Comparison of ENCODE assay signal across 22 cellular contexts in the genomic region with DNA sequence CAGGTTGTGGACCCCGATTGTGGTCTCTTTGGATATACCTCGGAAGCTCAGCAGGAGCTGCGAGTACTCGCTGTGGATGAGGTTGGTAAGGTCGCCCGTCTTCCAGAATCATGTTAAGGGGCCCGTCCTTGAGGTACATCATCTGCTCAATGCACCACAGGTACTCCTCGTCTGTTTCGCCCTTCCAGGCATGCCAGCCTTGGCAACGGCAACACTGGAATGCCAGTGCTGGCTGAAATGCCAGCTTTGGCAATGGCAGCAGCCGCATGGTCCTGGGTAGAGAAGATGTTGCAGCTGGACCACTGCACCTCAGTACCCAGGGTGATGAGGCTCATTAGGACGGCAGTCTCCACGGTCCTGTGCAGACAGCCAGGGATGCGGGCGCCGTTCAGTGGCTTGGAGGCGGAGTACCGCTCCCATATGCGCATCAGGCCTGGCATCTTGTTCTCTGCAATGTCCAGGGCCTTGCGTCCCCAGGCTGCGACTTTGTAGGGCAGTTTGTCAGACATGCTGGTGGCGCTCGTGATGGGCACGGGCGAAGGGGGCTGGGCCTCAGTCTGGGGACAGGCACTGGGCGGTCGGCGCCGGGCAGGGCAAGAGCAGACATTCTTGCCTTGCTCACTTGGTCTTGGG.
DNase-seq lines count a peak whose midpoint lies in the region; ATAC-seq, FAIRE-seq and TF ChIP-seq lines count a peak whose summit lies in the region.
"Had no signal": no experiment of that assay in that cellular context is flagged by ENCODE, and none has a peak within 500 bp of the region (broad histone marks: within the 10 kb centered on the region; RNA-seq: fewer than 3 reads in every experiment).

No MANE protein-coding gene starts in this region.

- H3K9me3 ChIP-seq in RWPE2 (ENCODE audit: severe bottlenecking) (no peaks in the 10 kb centered on the region), kidney (ENCODE audit: control insufficient read depth in 1 of 2, low read length in 2 of 2) (no peaks in the 10 kb centered on the region), aorta (ENCODE audit: control insufficient read depth, low read length) (no peaks in the 10 kb centered on the region)
- H3K9me3 ChIP-seq: A549 had no signal

- no peaks in the 10 kb centered on the region for H3K9me3 Mint-ChIP-seq in stimulated activated memory B cell treated with anti-CD40 and anti-IgM and Interleukin-4, amounts not matched to agents 10 μg/mL and 1 μg/mL and 100 μg/mL, for 72 hours

- H3K27ac ChIP-seq in RWPE2 (ENCODE audit: poor library complexity, severe bottlenecking): no peak overlapping the region
- no peak overlapping the region for H3K27ac ChIP-seq in kidney (ENCODE audit: low read depth in 2 of 2, low read length in 2 of 2)
- H3K27ac ChIP-seq in aorta (ENCODE audit: low read depth in 1 of 2, low read length in 2 of 2): no peak overlapping the region
- H3K27ac ChIP-seq: A549, GM23248 had no signal

- no peak for FAIRE-seq in kidney (lab: Jason Lieb, UNC)
- FAIRE-seq: A549, GM12892, GM19239, H1 had no signal

- WGBS in aorta, 2 donors: 92 to 97% methylated on average over 29 of the region's 29 CpGs

- ATAC-seq in RWPE2 (ENCODE audit: low read depth): no peak
- ATAC-seq in stimulated activated memory B cell treated with anti-CD40 and anti-IgM and Interleukin-4, amounts not matched to agents 10 μg/mL and 1 μg/mL and 100 μg/mL, for 72 hours: peak; percentile 53
- ATAC-seq in aorta (ENCODE audit: low FRiP score): peak; percentile 33
- ATAC-seq: A549 had no signal

- H3K27me3 Mint-ChIP-seq in stimulated activated memory B cell treated with anti-CD40 and anti-IgM and Interleukin-4, amounts not matched to agents 10 μg/mL and 1 μg/mL and 100 μg/mL, for 72 hours: no peaks in the 10 kb centered on the region
- H3K27me3 Mint-ChIP-seq: CD4-positive, alpha-beta memory T cell had no signal

- no peaks in the 10 kb centered on the region for H3K4me1 ChIP-seq in RWPE2 (ENCODE audit: insufficient read depth, poor library complexity, severe bottlenecking)
- no peaks in the 10 kb centered on the region for H3K4me1 ChIP-seq in kidney (ENCODE audit: control insufficient read depth in 1 of 2, insufficient read depth in 1 of 2, low read depth in 1 of 2, low read length in 2 of 2)
- H3K4me1 ChIP-seq in aorta (ENCODE audit: control insufficient read depth in 1 of 2, insufficient read depth in 2 of 2, low read length in 2 of 2): no peaks in the 10 kb centered on the region
- H3K4me1 ChIP-seq: A549 had no signal

- no peak overlapping the region for H3K4me3 Mint-ChIP-seq in stimulated activated memory B cell treated with anti-CD40 and anti-IgM and Interleukin-4, amounts not matched to agents 10 μg/mL and 1 μg/mL and 100 μg/mL, for 72 hours
- H3K4me3 Mint-ChIP-seq: CD4-positive, alpha-beta memory T cell had no signal

- no peak overlapping the region for H3K9ac ChIP-seq in kidney (ENCODE audit: low read length in 2 of 2)
- H3K9ac ChIP-seq: GM23248 had no signal

- H3K36me3 ChIP-seq in RWPE2 (ENCODE audit: low read depth) (no peaks in the 10 kb centered on the region), kidney (ENCODE audit: control insufficient read depth in 1 of 2, insufficient read depth in 2 of 2, low read length in 2 of 2) (no peaks in the 10 kb centered on the region), aorta (ENCODE audit: control insufficient read depth in 1 of 2, insufficient read depth in 2 of 2, low read length in 1 of 2) (no peaks in the 10 kb centered on the region)

- TF ChIP-seq CTCF in RWPE2 (IDR thresholded peaks at IDR 0.05; ENCODE audit: poor library complexity, severe bottlenecking): no peak
- TF ChIP-seq CTCF in kidney (IDR thresholded peaks at IDR 0.05; ENCODE audit: borderline replicate concordance, extremely low read depth, insufficient read depth): no peak

- intact Hi-C loops in kidney (cut with DNase I) (no loop called here), aorta (cut with DNase I) (no loop called here)

- H3K36me3 Mint-ChIP-seq in stimulated activated memory B cell treated with anti-CD40 and anti-IgM and Interleukin-4, amounts not matched to agents 10 μg/mL and 1 μg/mL and 100 μg/mL, for 72 hours: no peaks in the 10 kb centered on the region
- H3K36me3 Mint-ChIP-seq: CD4-positive, alpha-beta memory T cell had no signal

- H3K4me1 Mint-ChIP-seq in stimulated activated memory B cell treated with anti-CD40 and anti-IgM and Interleukin-4, amounts not matched to agents 10 μg/mL and 1 μg/mL and 100 μg/mL, for 72 hours: no peaks in the 10 kb centered on the region
- H3K4me1 Mint-ChIP-seq: CD4-positive, alpha-beta memory T cell had no signal

- H3K27ac Mint-ChIP-seq in stimulated activated memory B cell treated with anti-CD40 and anti-IgM and Interleukin-4, amounts not matched to agents 10 μg/mL and 1 μg/mL and 100 μg/mL, for 72 hours: no peak overlapping the region
- H3K27ac Mint-ChIP-seq: CD4-positive, alpha-beta memory T cell had no signal

- H3K27me3 ChIP-seq in RWPE2 (ENCODE audit: insufficient read depth, poor library complexity, severe bottlenecking) (peaks cover 13% of the 10 kb centered on the region), aorta (ENCODE audit: control insufficient read depth in 1 of 2, insufficient read depth in 2 of 2, low read length in 1 of 2) (no peaks in the 10 kb centered on the region)

- DNase-seq in RWPE2 (ENCODE audit: low spot score) (peak; percentile 37), kidney (peak; percentile 59), aorta (peak in 1 of 2 donors; percentile 60), NCI-H524 (lab: John Stamatoyannopoulos, UW) (no peak), DMS 273 (lab: John Stamatoyannopoulos, UW; ENCODE audit: unreplicated experiment) (no peak), RKO (ENCODE audit: low spot score) (no peak)
- DNase-seq: 8988T; ACHN; C1 segment of cervical spinal cord; Calu3; CD4-positive, alpha-beta memory T cell; COR-L47; DMS153; DND-41; GM23248; H7; HCEC 1CT had no signal

- H3K4me3 ChIP-seq in RWPE2 (ENCODE audit: severe bottlenecking) (no peak overlapping the region), kidney (ENCODE audit: low read length in 2 of 2) (no peak overlapping the region), aorta (ENCODE audit: low read length in 2 of 2) (no peak overlapping the region)
- H3K4me3 ChIP-seq: A549, GM23248 had no signal

Comparison
In these comparisons a context has a peak if more than half of its experiments do, and no peak if none do; other contexts are left out.
1. DNase-seq: peak in RWPE2 (single experiment) and kidney (single experiment); none in NCI-H524 (0 of 2), DMS 273 (single experiment) and RKO (single experiment).